Comparison of ENCODE assay signal across 8 cellular contexts in the genomic region with DNA sequence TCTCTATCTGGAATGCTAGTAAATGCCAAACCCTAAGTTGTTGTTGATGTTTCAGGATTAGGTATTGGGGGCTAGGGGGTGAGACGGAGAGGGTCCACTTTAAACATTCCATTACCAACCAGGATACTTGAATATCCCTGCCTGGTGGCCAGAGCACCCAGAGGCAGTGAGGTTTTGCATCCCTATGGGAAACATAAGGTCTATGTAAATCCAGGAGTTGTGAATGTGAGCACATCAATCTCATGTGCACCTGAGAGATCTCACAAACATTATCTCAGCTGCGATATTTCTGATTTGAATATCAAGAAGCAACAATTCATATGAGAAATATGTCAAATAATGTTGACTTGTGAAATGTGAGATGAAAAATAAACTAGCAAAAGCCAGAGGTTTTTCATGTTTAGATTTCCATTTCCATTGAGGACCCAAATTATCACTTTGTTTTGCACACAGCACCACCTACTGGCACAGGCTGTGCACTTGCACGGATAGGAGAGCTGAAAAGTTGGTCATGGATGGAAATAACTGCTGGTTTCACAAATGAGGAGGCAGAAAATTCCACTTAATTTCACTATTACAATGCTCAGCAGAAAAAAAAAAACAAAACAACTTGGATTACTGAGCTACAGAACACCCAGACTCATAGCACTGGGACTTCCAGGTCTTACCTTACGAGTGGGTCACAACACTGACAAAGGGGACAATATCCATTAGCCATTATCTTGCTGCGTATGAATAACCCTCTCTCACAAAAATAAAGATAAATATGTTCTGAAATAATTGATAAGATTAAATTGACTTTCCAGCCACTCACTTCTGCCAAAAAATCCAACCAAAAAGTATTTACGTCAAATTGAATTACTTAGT.
A peak's percentile ranks its signal among the peaks of the same experiment; 100 is the strongest.
DNase-seq lines count a peak whose midpoint lies in the region; ATAC-seq, FAIRE-seq and TF ChIP-seq lines count a peak whose summit lies in the region.

No MANE protein-coding gene starts in this region.

- TF ChIP-seq POLR2A in GM12878 (IDR thresholded peaks at IDR 0.05; ENCODE audit: low read depth, low read length), result no peak

- RAD21 ChIA-PET in GM12878 (lab: Charles Lee; ENCODE audit: unreplicated experiment), result interaction anchor here (0.8 to 1.7 kb wide), 7 partner anchors 13 to 553 kb away, joined by 3 to 30 read pairs (median 3); no protein-coding TSS in a partner anchor

- H3K4me1 Mint-ChIP-seq in natural killer cell, result no peaks in the 10 kb centered on the region
- no peaks in the 10 kb centered on the region for H3K4me1 Mint-ChIP-seq in natural killer cell treated with Interleukin-12 subunit alpha and Interleukin-12 subunit beta and Interleukin-15 and Interleukin-18, amount 100 ng/mL, for 72 hours (ENCODE audit: low read depth in 2 of 2)

- CTCF ChIA-PET in GM12878 (lab: Yijun Ruan, JAX), result interaction anchor here (0.7 to 3.0 kb wide), 15 partner anchors 11 to 1897 kb away, joined by 3 to 51 read pairs (median 4); no protein-coding TSS in a partner anchor

- DNase-seq in natural killer cell (no peak), SJCRH30 (peak; percentile 72 to 88), GM12878 (ENCODE audit: low read depth, low spot score) (peak; percentile 15), iPS DF 6.9 (ENCODE audit: low read depth, low spot score) (peak; percentile 20), smooth muscle cell of the brain vasculature (ENCODE audit: low read depth, low spot score) (peak; percentile 66)
- DNase-seq in natural killer cell treated with Interleukin-12 subunit alpha and Interleukin-12 subunit beta and Interleukin-15 and Interleukin-18, amount 100 ng/mL, for 72 hours (ENCODE audit: low spot score), result no peak

- no peak overlapping the region for H3K27ac Mint-ChIP-seq in natural killer cell
- H3K27ac Mint-ChIP-seq in natural killer cell treated with Interleukin-12 subunit alpha and Interleukin-12 subunit beta and Interleukin-15 and Interleukin-18, amount 100 ng/mL, for 72 hours, result no peak overlapping the region

- H3K27ac ChIP-seq in KMS-11, result no peak overlapping the region
- H3K27ac ChIP-seq in SJCRH30, result no peak overlapping the region
- H3K27ac ChIP-seq in GM12878 (ENCODE audit: control insufficient read depth, insufficient read depth), result no peak overlapping the region
- no peak overlapping the region for H3K27ac ChIP-seq in iPS DF 6.9 (ENCODE audit: low read length)

- ATAC-seq in natural killer cell (peak in 2 of 3 donors; percentile 31 to 56), GM12878 (peak; percentile 77), HG03108 (IDR thresholded peaks at IDR 0.05; ENCODE audit: unreplicated experiment) (no peak)
- ATAC-seq in natural killer cell treated with Interleukin-12 subunit alpha and Interleukin-12 subunit beta and Interleukin-15 and Interleukin-18, amount 100 ng/mL, for 72 hours, result no peak

- POLR2A ChIA-PET in GM12878 (lab: Charles Lee), result no interaction called here

- no peaks in the 10 kb centered on the region for H3K27me3 Mint-ChIP-seq in natural killer cell (ENCODE audit: low read depth in 2 of 2)
- peaks cover 3 to 7% of the 10 kb centered on the region in 2 donors for H3K27me3 Mint-ChIP-seq in natural killer cell treated with Interleukin-12 subunit alpha and Interleukin-12 subunit beta and Interleukin-15 and Interleukin-18, amount 100 ng/mL, for 72 hours

- H2AFZ ChIP-seq in KMS-11 (ENCODE audit: low read depth) (no peak overlapping the region), GM12878 (ENCODE audit: control insufficient read depth, low read depth, low read length) (no peak overlapping the region)

- no peaks in the 10 kb centered on the region for H3K9me3 Mint-ChIP-seq in natural killer cell
- no peaks in the 10 kb centered on the region for H3K9me3 Mint-ChIP-seq in natural killer cell treated with Interleukin-12 subunit alpha and Interleukin-12 subunit beta and Interleukin-15 and Interleukin-18, amount 100 ng/mL, for 72 hours

- H3K4me3 ChIP-seq in KMS-11 (IDR thresholded peaks at IDR 0.05; ENCODE audit: insufficient read depth, low read depth, low read length) (no peak overlapping the region), SJCRH30 (no peak overlapping the region), GM12878 (no peak overlapping the region), iPS DF 6.9 (ENCODE audit: low read length) (no peak overlapping the region)

- TF ChIP-seq CTCF in natural killer cell (IDR thresholded peaks at IDR 0.05) (peak; percentile 79), KMS-11 (conservative IDR thresholded peaks at IDR 0.05; ENCODE audit: low read depth, low read length) (peak; percentile 99), GM12878 (IDR thresholded peaks at IDR 0.05 in 2 of 3, conservative IDR thresholded peaks at IDR 0.05 in 1 of 3; ENCODE audit: control insufficient read depth in 2 of 3, extremely low read depth in 1 of 3, insufficient read depth in 1 of 3, low read depth in 3 of 3, low read length in 3 of 3) (peak; percentile 88 to 95 (median 93))

- H3K27me3 ChIP-seq in KMS-11 (ENCODE audit: insufficient read depth, low read depth), result no peaks in the 10 kb centered on the region
- no peaks in the 10 kb centered on the region for H3K27me3 ChIP-seq in SJCRH30
- peaks cover 3% of the 10 kb centered on the region in 2 experiments; a peak in 2 of 4 replicates for H3K27me3 ChIP-seq in GM12878 (replicated peaks in 1 of 2; ENCODE audit: control insufficient read depth in 2 of 2, insufficient read depth in 2 of 2, low read length in 1 of 2)
- no peaks in the 10 kb centered on the region for H3K27me3 ChIP-seq in iPS DF 6.9 (ENCODE audit: control insufficient read depth, insufficient read depth, low read length)

- no peaks in the 10 kb centered on the region for H3K36me3 ChIP-seq in KMS-11 (ENCODE audit: insufficient read depth)
- H3K36me3 ChIP-seq in SJCRH30, result no peaks in the 10 kb centered on the region
- no peaks in the 10 kb centered on the region for H3K36me3 ChIP-seq in GM12878 (ENCODE audit: control insufficient read depth in 2 of 2, insufficient read depth in 2 of 2, low read length in 1 of 2)
- no peaks in the 10 kb centered on the region for H3K36me3 ChIP-seq in iPS DF 6.9 (ENCODE audit: control insufficient read depth, insufficient read depth, low read length)

- H3K4me1 ChIP-seq in KMS-11 (ENCODE audit: low read depth, poor library complexity, severe bottlenecking), result no peaks in the 10 kb centered on the region
- H3K4me1 ChIP-seq in SJCRH30, result no peaks in the 10 kb centered on the region
- H3K4me1 ChIP-seq in GM12878 (ENCODE audit: control insufficient read depth, insufficient read depth, low read length), result no peaks in the 10 kb centered on the region
- no peaks in the 10 kb centered on the region; the same call in 1 of the 2 replicates for H3K4me1 ChIP-seq in iPS DF 6.9 (ENCODE audit: control insufficient read depth, insufficient read depth, low read length)

- no peaks in the 10 kb centered on the region for H3K36me3 Mint-ChIP-seq in natural killer cell
- no peaks in the 10 kb centered on the region for H3K36me3 Mint-ChIP-seq in natural killer cell treated with Interleukin-12 subunit alpha and Interleukin-12 subunit beta and Interleukin-15 and Interleukin-18, amount 100 ng/mL, for 72 hours

- intact Hi-C loops in natural killer cell (cut with micrococcal nuclease), result loop anchor here (1.0 to 2.0 kb wide), 2 partner anchors 375 to 1902 kb away; no protein-coding TSS in a partner anchor
- intact Hi-C loops in GM12878 (cut with micrococcal nuclease; ENCODE audit: unreplicated experiment), result loop anchor here (1.0 kb wide), 3 partner anchors 374 to 553 kb away; no protein-coding TSS in a partner anchor

- BruUV-seq in GM12878 (replicated peaks; lab: Mats Ljungman, UMichigan), result no TSS peak

- no peak for TF ChIP-seq EP300 in GM12878 (IDR thresholded peaks at IDR 0.05; ENCODE audit: borderline replicate concordance in 1 of 2, control insufficient read depth in 1 of 2, low read depth in 2 of 2, low read length in 2 of 2)

- SMC1A ChIA-PET in GM12878 (lab: Charles Lee; ENCODE audit: uncharacterized antibody, unreplicated experiment), result interaction anchor here (0.6 to 5.2 kb wide), 9 partner anchors 10 to 1588 kb away, joined by 3 to 30 read pairs (median 4); no protein-coding TSS in a partner anchor

- WGBS in GM12878 (ENCODE audit: insufficient coverage, insufficient replicate concordance, low lambda C conversion rate, missing lambda C conversion rate), result 67% methylated on average over 6 of the region's 6 CpGs
- WGBS in iPS DF 6.9 (ENCODE audit: insufficient coverage, insufficient read length), result no CpG with 5 or more reads among the region's 6 CpGs

- H3K9ac ChIP-seq in KMS-11 (no peak overlapping the region), GM12878 (ENCODE audit: control insufficient read depth, insufficient read depth, low read length) (no peak overlapping the region)

- peak; percentile 99 for TF ChIP-seq RAD21 in GM12878 (IDR thresholded peaks at IDR 0.05; ENCODE audit: insufficient read depth, low read depth, low read length)

- H4K20me1 ChIP-seq in KMS-11 (ENCODE audit: insufficient read depth) (no peaks in the 10 kb centered on the region), GM12878 (ENCODE audit: control insufficient read depth, insufficient read depth) (no peaks in the 10 kb centered on the region)

- H3K79me2 ChIP-seq in KMS-11 (ENCODE audit: insufficient read depth, low read depth), result no peaks in the 10 kb centered on the region
- H3K79me2 ChIP-seq in GM12878 (ENCODE audit: control insufficient read depth, insufficient read depth, low read length), result no peaks in the 10 kb centered on the region

- H3K9me3 ChIP-seq in SJCRH30 (replicated peaks) (no peaks in the 10 kb centered on the region), GM12878 (replicated peaks; ENCODE audit: control insufficient read depth, insufficient read depth, low read length) (no peaks in the 10 kb centered on the region), iPS DF 6.9 (ENCODE audit: control insufficient read depth, insufficient read depth, low read length) (no peaks in the 10 kb centered on the region)

- no peak overlapping the region for H3K4me3 Mint-ChIP-seq in natural killer cell
- no peak overlapping the region for H3K4me3 Mint-ChIP-seq in natural killer cell treated with Interleukin-12 subunit alpha and Interleukin-12 subunit beta and Interleukin-15 and Interleukin-18, amount 100 ng/mL, for 72 hours

- FAIRE-seq in GM12878 (lab: Jason Lieb, UNC), result peak; percentile 96

- H3K4me2 ChIP-seq in KMS-11 (no peak overlapping the region), GM12878 (ENCODE audit: control insufficient read depth, insufficient read depth) (no peak overlapping the region)

- in situ Hi-C loops in GM12878 (cut with MboI), result loop anchor here (5.0 kb wide), 1 partner anchor 557 kb away; no protein-coding TSS in a partner anchor

TF ChIP-seq in GM12878, 131 proteins besides CTCF, POLR2A, EP300 and RAD21 (continues in another document):
- TF ChIP-seq YY1 (IDR thresholded peaks at IDR 0.05; ENCODE audit: low read depth, low read length) (peak; percentile 55; the same call in 1 of the 2 replicates), SMC3 (IDR thresholded peaks at IDR 0.05; ENCODE audit: borderline replicate concordance, low read length) (peak; percentile 97)

Comparison
In these comparisons a context has a peak if more than half of its experiments do, and no peak if none do; other contexts are left out.
1. ATAC-seq: peak in natural killer cell (2 of 3) and GM12878 (single experiment); none in natural killer cell treated with Interleukin-12 subunit alpha and Interleukin-12 subunit beta and Interleukin-15 and Interleukin-18, amount 100 ng/mL, for 72 hours (0 of 2) and HG03108 (single experiment).
2. DNase-seq: peak in SJCRH30 (2 of 2), GM12878 (single experiment), iPS DF 6.9 (single experiment) and smooth muscle cell of the brain vasculature (single experiment); none in natural killer cell (single experiment) and natural killer cell treated with Interleukin-12 subunit alpha and Interleukin-12 subunit beta and Interleukin-15 and Interleukin-18, amount 100 ng/mL, for 72 hours (single experiment).
3. Peak in every context shown above with its lines, with median percentiles within 50 percentile points of each other: CTCF ChIP-seq.